Comparison of ENCODE assay signal across 9 cellular contexts in genomic region chr9:122263699-122264349, GRCh38. TPM values are rescaled to one million over a fixed set of nuclear protein-coding genes. Genes with fewer than 3 reads are reported as not detected.
DNase-seq lines count a peak whose midpoint lies in the region; ATAC-seq and TF ChIP-seq lines count a peak whose summit lies in the region.
"Had no signal": no experiment of that assay in that cellular context is flagged by ENCODE, and none has a peak within 500 bp of the region (broad histone marks: within the 10 kb centered on the region; RNA-seq: fewer than 3 reads in every experiment).

No MANE protein-coding gene starts in this region.

- peak overlapping the region; percentile 99 for H3K4me2 ChIP-seq in OCI-LY3 (ENCODE audit: low read length)

- H3K27me3 ChIP-seq in OCI-LY3 (ENCODE audit: low read depth, low read length): no peaks in the 10 kb centered on the region
- H3K27me3 ChIP-seq in effector memory CD4-positive, alpha-beta T cell (replicated peaks; ENCODE audit: control insufficient read depth, insufficient read depth, low read length, poor library complexity, severe bottlenecking): no peaks in the 10 kb centered on the region

- H3K27ac Mint-ChIP-seq in natural killer cell: peak overlapping the region; percentile 99 to 100

- DNase-seq in EH (ENCODE audit: low read depth): peak; percentile 8
- DNase-seq in effector memory CD4-positive, alpha-beta T cell: no peak
- no peak for DNase-seq in natural killer cell
- DNase-seq in activated CD4-positive, CD25-positive, alpha-beta regulatory T cell (lab: John Stamatoyannopoulos, UW): no peak
- no peak for DNase-seq in inferior parietal cortex (ENCODE audit: extremely low spot score)
- no peak for DNase-seq in UCSD-AML1 (lab: John Stamatoyannopoulos, UW; ENCODE audit: unreplicated experiment)

- ATAC-seq in natural killer cell: peak in 1 of 3 donors; percentile 1
- no peak for ATAC-seq in HG03469 (IDR thresholded peaks at IDR 0.05; ENCODE audit: unreplicated experiment)

- H3K27me3 Mint-ChIP-seq in natural killer cell (ENCODE audit: low read depth in 2 of 2): no peaks in the 10 kb centered on the region

- H3K36me3 Mint-ChIP-seq in natural killer cell: peaks cover 11% of the 10 kb centered on the region

- H3K9me3 ChIP-seq in OCI-LY3 (ENCODE audit: insufficient read depth, low read length): no peaks in the 10 kb centered on the region
- no peaks in the 10 kb centered on the region for H3K9me3 ChIP-seq in effector memory CD4-positive, alpha-beta T cell (ENCODE audit: control insufficient read depth, low read length)

- no peaks in the 10 kb centered on the region for H4K20me1 ChIP-seq in OCI-LY3 (ENCODE audit: insufficient read depth, low read length)

- peaks cover 15% of the 10 kb centered on the region for H3K4me1 ChIP-seq in OCI-LY3 (ENCODE audit: low read length)
- peaks cover 4% of the 10 kb centered on the region for H3K4me1 ChIP-seq in effector memory CD4-positive, alpha-beta T cell (ENCODE audit: control insufficient read depth, insufficient read depth, low read length, poor library complexity, severe bottlenecking)

- no peaks in the 10 kb centered on the region for H3K9me3 Mint-ChIP-seq in natural killer cell

- H2AFZ ChIP-seq in OCI-LY3 (ENCODE audit: low read depth, low read length): no peak overlapping the region

- TF ChIP-seq CTCF in OCI-LY3 (IDR thresholded peaks at IDR 0.05; ENCODE audit: low read depth, low read length): no peak
- TF ChIP-seq CTCF in natural killer cell (IDR thresholded peaks at IDR 0.05): no peak

- H3K4me1 Mint-ChIP-seq in natural killer cell: peaks cover 57 to 61% of the 10 kb centered on the region in 2 donors

- peak overlapping the region; percentile 99 for H3K4me3 Mint-ChIP-seq in natural killer cell

- H3K9ac ChIP-seq in OCI-LY3 (ENCODE audit: low read length): peak overlapping the region; percentile 89

- H3K27ac ChIP-seq in OCI-LY3 (ENCODE audit: low read length): peak overlapping the region; percentile 72
- peak overlapping the region; percentile 96 for H3K27ac ChIP-seq in effector memory CD4-positive, alpha-beta T cell (ENCODE audit: insufficient read depth, low read length, poor library complexity, severe bottlenecking)

- H3K36me3 ChIP-seq in OCI-LY3 (replicated peaks; ENCODE audit: low read depth, low read length): peaks cover 13% of the 10 kb centered on the region
- peaks cover 27% of the 10 kb centered on the region for H3K36me3 ChIP-seq in effector memory CD4-positive, alpha-beta T cell (ENCODE audit: control insufficient read depth, insufficient read depth, low read length)

- intact Hi-C loops in natural killer cell (cut with micrococcal nuclease): loop anchor here (1.0 to 10.0 kb wide), 4 partner anchors 105 to 551 kb away; partner anchors contain the start of genes MORN5, NDUFA8 and TTLL11

- H3K4me3 ChIP-seq in OCI-LY3 (ENCODE audit: low read length): peak overlapping the region; percentile 96
- peak overlapping the region; percentile 97 for H3K4me3 ChIP-seq in effector memory CD4-positive, alpha-beta T cell (ENCODE audit: insufficient read depth, low read depth, low read length, poor library complexity, severe bottlenecking)

- peaks cover 69% of the 10 kb centered on the region for H3K79me2 ChIP-seq in OCI-LY3 (ENCODE audit: low read length)

RNA-seq across cellular contexts. Expression of gene RBM18, which starts 0.8 kb away (rescaled TPM):
- total RNA-seq in natural killer cell: 10 to 100 TPM; 24.9 to 30.9 (median 29.7) TPM

RNA-seq across cellular contexts. Expression of gene MRRF, which starts 0.9 kb away (rescaled TPM):
- total RNA-seq in natural killer cell: 10 to 100 TPM; 17.7 to 29.9 (median 21.3) TPM

RNA-seq across cellular contexts. Expression of gene LHX6, which starts 35.1 kb away (rescaled TPM):
- not detected for total RNA-seq in natural killer cell
- total RNA-seq: T-helper 2 cell treated with Interferon-gamma antibody and Interleukin-4, amounts not matched to agents 100 ng/mL and 5 ng/mL, for 36 hours had no signal
